7 cellular contexts compared by ENCODE assay signal in genomic region chr7:107170051-107170661, GRCh38. TPM values are rescaled to one million over a fixed set of nuclear protein-coding genes. Genes with fewer than 3 reads are reported as not detected.
DNase-seq lines count a peak whose midpoint lies in the region; ATAC-seq and TF ChIP-seq lines count a peak whose summit lies in the region.

No MANE protein-coding gene starts in this region.

- H3K27me3 Mint-ChIP-seq in WTC11 (ENCODE audit: low read depth), result no peaks in the 10 kb centered on the region
- peaks cover 12% of the 10 kb centered on the region for H3K27me3 Mint-ChIP-seq in glutamatergic neuron (ENCODE audit: unreplicated experiment)

- peak overlapping the region; percentile 75 for H3K9ac ChIP-seq in HCT116 (ENCODE audit: low read length)

- TF ChIP-seq POLR2A in HCT116 (IDR thresholded peaks at IDR 0.05; ENCODE audit: borderline replicate concordance, extremely low read depth, insufficient read depth, insufficient read length), result no peak

- BruUV-seq in HCT116 (replicated peaks; lab: Mats Ljungman, UMichigan), result TSS peak; percentile 65

- H3K4me3 ChIP-seq in HCT116 (replicated peaks in 1 of 2; ENCODE audit: low read depth in 1 of 2, low read length in 2 of 2), result peak overlapping the region; percentile 70 to 75
- H3K4me3 ChIP-seq in skin epidermis, result peak overlapping the region; percentile 92 to 98 (median 94)

- TF ChIP-seq CTCF in HCT116 (IDR thresholded peaks at IDR 0.05 in 2 of 3, conservative IDR thresholded peaks at IDR 0.05 in 1 of 3; ENCODE audit: borderline replicate concordance in 1 of 3, insufficient read depth in 1 of 3, low read depth in 2 of 3, low read length in 2 of 3) (no peak), WTC11 (IDR thresholded peaks at IDR 0.05) (no peak), glutamatergic neuron (IDR thresholded peaks at IDR 0.05; ENCODE audit: partially characterized antibody, unreplicated experiment) (no peak)

- H3K27ac ChIP-seq in HCT116 (ENCODE audit: low read depth, low read length), result peak overlapping the region; percentile 57
- H3K27ac ChIP-seq in skin epidermis, result peak overlapping the region in 20 of 21 experiments; percentile 90 to 100 (median 98)

- peaks cover 39% of the 10 kb centered on the region for H3K79me2 ChIP-seq in HCT116 (ENCODE audit: insufficient read depth, low read length)

- no peaks in the 10 kb centered on the region for H4K20me1 ChIP-seq in HCT116 (ENCODE audit: insufficient read depth)

- peaks cover 5 to 18% of the 10 kb centered on the region in 2 experiments; a peak in 3 of 4 replicates for H3K4me1 ChIP-seq in HCT116 (ENCODE audit: control insufficient read depth in 1 of 2, insufficient read depth in 2 of 2, low read length in 2 of 2)

- H3K27ac Mint-ChIP-seq in WTC11 (peak overlapping the region; percentile 100), glutamatergic neuron (ENCODE audit: unreplicated experiment) (peak overlapping the region; percentile 53)

- peak overlapping the region; percentile 88 for H3K4me2 ChIP-seq in HCT116 (ENCODE audit: low read length)

- POLR2A ChIA-PET in HCT116 (lab: Charles Lee) (interaction anchor here (2.4 kb wide), 1 partner anchor 10 kb away, joined by 11 read pairs; no protein-coding TSS in a partner anchor), WTC11 (lab: Charles Lee) (interaction anchor here (0.6 kb wide), 1 partner anchor 153 kb away, joined by 3 read pairs; no protein-coding TSS in a partner anchor)

- H3K36me3 ChIP-seq in HCT116 (ENCODE audit: control insufficient read depth in 1 of 2, insufficient read depth in 2 of 2, low read length in 2 of 2), result no peaks in the 10 kb centered on the region

- RAD21 ChIA-PET in HCT116 (lab: Charles Lee; ENCODE audit: low non-redundant PET in 1 of 2, low total read pairs in 2 of 2, uncharacterized antibody in 2 of 2, unreplicated experiment in 2 of 2), result interaction anchor here in 1 of 2 experiments (1.0 kb wide), 1 partner anchor 23 kb away, joined by 3 read pairs; no protein-coding TSS in a partner anchor

- ATAC-seq in HCT116 (no peak), WTC11 (no peak), GM21390 (IDR thresholded peaks at IDR 0.05; ENCODE audit: unreplicated experiment) (no peak)

- H2AFZ ChIP-seq in HCT116 (ENCODE audit: low read depth, low read length, poor library complexity, severe bottlenecking), result peak overlapping the region; percentile 42

- intact Hi-C loops in HCT116 (cut with micrococcal nuclease), result no loop called here

- no peaks in the 10 kb centered on the region for H3K9me3 Mint-ChIP-seq in WTC11
- H3K9me3 Mint-ChIP-seq in glutamatergic neuron (ENCODE audit: unreplicated experiment), result peaks cover 12% of the 10 kb centered on the region

- no peak for DNase-seq in HCT116 (ENCODE audit: low read depth, low spot score)
- no peak for DNase-seq in WTC11 (ENCODE audit: low spot score)
- DNase-seq in glutamatergic neuron, result no peak
- no peak for DNase-seq in NCI-H2171 (lab: John Stamatoyannopoulos, UW)
- no peak for DNase-seq in SKM-1 treated with dmso at 0.1 percent for 144 hours (lab: John Stamatoyannopoulos, UW; ENCODE audit: unreplicated experiment)

- no peak for TF ChIP-seq RAD21 in HCT116 (IDR thresholded peaks at IDR 0.05; ENCODE audit: low read depth)

- H3K9me3 ChIP-seq in HCT116 (ENCODE audit: control insufficient read depth in 1 of 2, insufficient read depth in 1 of 2, low read depth in 1 of 2, low read length in 2 of 2), result no peaks in the 10 kb centered on the region

- CTCF ChIA-PET in HCT116 (lab: Charles Lee), result interaction anchor here (0.7 to 2.3 kb wide), 3 partner anchors 19 to 709 kb away, joined by 3 to 17 read pairs (median 4); no protein-coding TSS in a partner anchor
- CTCF ChIA-PET in WTC11 (lab: Charles Lee), result interaction anchor here (1.2 to 3.5 kb wide), 3 partner anchors 23 to 232 kb away, joined by 4 to 29 read pairs (median 18); no protein-coding TSS in a partner anchor

- no peaks in the 10 kb centered on the region for H3K27me3 ChIP-seq in HCT116 (ENCODE audit: insufficient read depth, low read length)

- H3K9me2 ChIP-seq in HCT116 (ENCODE audit: insufficient read depth), result no peaks in the 10 kb centered on the region

- H3K4me3 Mint-ChIP-seq in WTC11, result peak overlapping the region; percentile 94
- peak overlapping the region; percentile 95 for H3K4me3 Mint-ChIP-seq in glutamatergic neuron (ENCODE audit: unreplicated experiment)

- H3K36me3 Mint-ChIP-seq in WTC11 (peaks cover 2% of the 10 kb centered on the region; the same call in 1 of the 2 replicates), glutamatergic neuron (ENCODE audit: unreplicated experiment) (no peaks in the 10 kb centered on the region)

- H3K4me1 Mint-ChIP-seq in WTC11, result peaks cover 58% of the 10 kb centered on the region
- peaks cover 9% of the 10 kb centered on the region for H3K4me1 Mint-ChIP-seq in glutamatergic neuron (ENCODE audit: low read depth, unreplicated experiment)

TF ChIP-seq in HCT116, 20 proteins besides CTCF, POLR2A, EP300 and RAD21:
- TF ChIP-seq CBX3 (IDR thresholded peaks at IDR 0.05; ENCODE audit: low read depth), result no peak
- TF ChIP-seq ELF1 (IDR thresholded peaks at IDR 0.05; ENCODE audit: borderline replicate concordance, low read depth), result no peak; the same call in 1 of the 2 replicates
- TF ChIP-seq ZNF274 (IDR thresholded peaks at IDR 0.05; ENCODE audit: low read depth, low read length), result no peak
- TF ChIP-seq ATF3 (IDR thresholded peaks at IDR 0.05), result no peak
- TF ChIP-seq EZH2 (IDR thresholded peaks at IDR 0.05), result no peak
- no peak for TF ChIP-seq ZFX (IDR thresholded peaks at IDR 0.05)
- TF ChIP-seq CEBPB (IDR thresholded peaks at IDR 0.05; ENCODE audit: low read depth), result no peak
- no peak for TF ChIP-seq EZH2phosphoT487 (IDR thresholded peaks at IDR 0.05; ENCODE audit: borderline replicate concordance)
- no peak for TF ChIP-seq SRF (IDR thresholded peaks at IDR 0.05; ENCODE audit: low read depth)
- TF ChIP-seq YY1 (IDR thresholded peaks at IDR 0.05; ENCODE audit: extremely low read depth, insufficient replicate concordance, low read depth, low read length), result no peak
- TF ChIP-seq SIN3A (IDR thresholded peaks at IDR 0.05; ENCODE audit: low read depth), result no peak; the same call in none of the 2 replicates
- TF ChIP-seq SP1 (IDR thresholded peaks at IDR 0.05; ENCODE audit: low read depth), result no peak
- no peak for TF ChIP-seq FOSL1 (IDR thresholded peaks at IDR 0.05; ENCODE audit: low read depth)
- no peak; the same call in 1 of the 2 replicates for TF ChIP-seq JUND (IDR thresholded peaks at IDR 0.05)
- no peak for TF ChIP-seq TCF7L2 (IDR thresholded peaks at IDR 0.05; ENCODE audit: borderline replicate concordance, extremely low read depth, insufficient read depth, insufficient read length)
- TF ChIP-seq EGR1 (IDR thresholded peaks at IDR 0.05; ENCODE audit: low read depth), result no peak
- TF ChIP-seq POLR2AphosphoS5 (IDR thresholded peaks at IDR 0.05; ENCODE audit: low read depth, low read length), result no peak
- TF ChIP-seq MAX (IDR thresholded peaks at IDR 0.05), result no peak

TF ChIP-seq in WTC11, 78 proteins besides CTCF, POLR2A, EP300 and RAD21:
- TF ChIP-seq ATF3 (CRISPR knock-in tag; conservative IDR thresholded peaks at IDR 0.05) (no peak), MAX (CRISPR knock-in tag; IDR thresholded peaks at IDR 0.05) (peak; percentile 12; the same call in 1 of the 2 replicates)
TF ChIP-seq in WTC11: peak in this region for 1.

RNA-seq across cellular contexts. Expression of gene HBP1, which starts 1.4 kb away (rescaled TPM):
- total RNA-seq in HCT116 (2021; ENCODE audit: unreplicated experiment), result 24.3 TPM
- 20.0 and 21.8 TPM in 2 replicates for polyA plus RNA-seq in HCT116 (2012)
- 27.0 to 31.0 TPM (median 29.2 TPM) in 3 replicates for total RNA-seq in WTC11 (2021)
- total RNA-seq in glutamatergic neuron (ENCODE audit: unreplicated experiment), result 39.7 TPM

Comparison
In these comparisons a context has a peak if more than half of its experiments do, and no peak if none do; other contexts are left out.
1. Of the 4 proteins assayed by ChIP-seq in both WTC11 and HCT116: peak only in WTC11: MAX; only in HCT116: none; in both: none; in neither: 3.